2 cellular contexts compared by ENCODE assay signal in the genomic region with DNA sequence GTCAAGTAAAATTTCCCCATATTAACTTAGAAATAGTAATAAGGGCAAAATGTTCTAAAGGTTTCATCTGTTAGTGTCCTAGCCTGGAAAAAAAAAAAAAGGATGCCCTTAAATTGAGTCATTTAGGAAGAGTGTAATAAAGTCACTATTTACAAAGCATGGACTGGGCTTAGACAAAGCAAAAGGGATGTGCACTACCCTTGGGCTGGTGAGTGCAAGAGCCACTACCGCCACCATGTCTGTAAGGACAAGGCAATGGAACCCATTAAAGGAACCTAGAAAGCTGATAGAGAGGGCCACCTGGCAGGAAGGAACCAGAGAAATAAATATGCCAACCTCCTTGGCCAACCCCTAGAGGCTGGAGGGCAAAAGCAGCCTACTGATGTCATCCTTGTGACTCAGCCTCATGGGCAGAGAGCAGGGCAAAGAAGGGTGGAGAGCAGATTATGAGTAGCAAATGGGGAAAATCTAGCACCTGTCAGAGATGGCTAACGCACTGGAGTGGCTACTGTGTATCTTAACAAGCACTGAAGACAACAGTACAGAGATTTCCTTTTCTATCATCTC.
A peak's percentile ranks its signal among the peaks of the same experiment; 100 is the strongest.
TF ChIP-seq lines count a peak whose summit lies in the region.

No MANE protein-coding gene starts in this region.

TF ChIP-seq in HCT116, 20 proteins besides CTCF, POLR2A, EP300 and RAD21 (continued from another document):
- TF ChIP-seq, protein P1, sequence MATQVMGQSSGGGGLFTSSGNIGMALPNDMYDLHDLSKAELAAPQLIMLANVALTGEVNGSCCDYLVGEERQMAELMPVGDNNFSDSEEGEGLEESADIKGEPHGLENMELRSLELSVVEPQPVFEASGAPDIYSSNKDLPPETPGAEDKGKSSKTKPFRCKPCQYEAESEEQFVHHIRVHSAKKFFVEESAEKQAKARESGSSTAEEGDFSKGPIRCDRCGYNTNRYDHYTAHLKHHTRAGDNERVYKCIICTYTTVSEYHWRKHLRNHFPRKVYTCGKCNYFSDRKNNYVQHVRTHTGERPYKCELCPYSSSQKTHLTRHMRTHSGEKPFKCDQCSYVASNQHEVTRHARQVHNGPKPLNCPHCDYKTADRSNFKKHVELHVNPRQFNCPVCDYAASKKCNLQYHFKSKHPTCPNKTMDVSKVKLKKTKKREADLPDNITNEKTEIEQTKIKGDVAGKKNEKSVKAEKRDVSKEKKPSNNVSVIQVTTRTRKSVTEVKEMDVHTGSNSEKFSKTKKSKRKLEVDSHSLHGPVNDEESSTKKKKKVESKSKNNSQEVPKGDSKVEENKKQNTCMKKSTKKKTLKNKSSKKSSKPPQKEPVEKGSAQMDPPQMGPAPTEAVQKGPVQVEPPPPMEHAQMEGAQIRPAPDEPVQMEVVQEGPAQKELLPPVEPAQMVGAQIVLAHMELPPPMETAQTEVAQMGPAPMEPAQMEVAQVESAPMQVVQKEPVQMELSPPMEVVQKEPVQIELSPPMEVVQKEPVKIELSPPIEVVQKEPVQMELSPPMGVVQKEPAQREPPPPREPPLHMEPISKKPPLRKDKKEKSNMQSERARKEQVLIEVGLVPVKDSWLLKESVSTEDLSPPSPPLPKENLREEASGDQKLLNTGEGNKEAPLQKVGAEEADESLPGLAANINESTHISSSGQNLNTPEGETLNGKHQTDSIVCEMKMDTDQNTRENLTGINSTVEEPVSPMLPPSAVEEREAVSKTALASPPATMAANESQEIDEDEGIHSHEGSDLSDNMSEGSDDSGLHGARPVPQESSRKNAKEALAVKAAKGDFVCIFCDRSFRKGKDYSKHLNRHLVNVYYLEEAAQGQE (IDR thresholded peaks at IDR 0.05; ENCODE audit: low read depth), result no peak
- TF ChIP-seq, protein P2, sequence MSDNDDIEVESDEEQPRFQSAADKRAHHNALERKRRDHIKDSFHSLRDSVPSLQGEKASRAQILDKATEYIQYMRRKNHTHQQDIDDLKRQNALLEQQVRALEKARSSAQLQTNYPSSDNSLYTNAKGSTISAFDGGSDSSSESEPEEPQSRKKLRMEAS (IDR thresholded peaks at IDR 0.05), result peak; percentile 55
- TF ChIP-seq EZH2phosphoT487 (IDR thresholded peaks at IDR 0.05; ENCODE audit: borderline replicate concordance), result no peak
- no peak for TF ChIP-seq TCF7L2 (IDR thresholded peaks at IDR 0.05; ENCODE audit: borderline replicate concordance, extremely low read depth, insufficient read depth, insufficient read length)
- TF ChIP-seq FOSL1 (IDR thresholded peaks at IDR 0.05; ENCODE audit: low read depth), result peak; percentile 74; the same call in 1 of the 2 replicates
- TF ChIP-seq, protein P3, sequence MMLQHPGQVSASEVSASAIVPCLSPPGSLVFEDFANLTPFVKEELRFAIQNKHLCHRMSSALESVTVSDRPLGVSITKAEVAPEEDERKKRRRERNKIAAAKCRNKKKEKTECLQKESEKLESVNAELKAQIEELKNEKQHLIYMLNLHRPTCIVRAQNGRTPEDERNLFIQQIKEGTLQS (IDR thresholded peaks at IDR 0.05), result 0 out of 2 replicates have a peak, but pooled peaks have one; percentile 61
- TF ChIP-seq, protein P4, sequence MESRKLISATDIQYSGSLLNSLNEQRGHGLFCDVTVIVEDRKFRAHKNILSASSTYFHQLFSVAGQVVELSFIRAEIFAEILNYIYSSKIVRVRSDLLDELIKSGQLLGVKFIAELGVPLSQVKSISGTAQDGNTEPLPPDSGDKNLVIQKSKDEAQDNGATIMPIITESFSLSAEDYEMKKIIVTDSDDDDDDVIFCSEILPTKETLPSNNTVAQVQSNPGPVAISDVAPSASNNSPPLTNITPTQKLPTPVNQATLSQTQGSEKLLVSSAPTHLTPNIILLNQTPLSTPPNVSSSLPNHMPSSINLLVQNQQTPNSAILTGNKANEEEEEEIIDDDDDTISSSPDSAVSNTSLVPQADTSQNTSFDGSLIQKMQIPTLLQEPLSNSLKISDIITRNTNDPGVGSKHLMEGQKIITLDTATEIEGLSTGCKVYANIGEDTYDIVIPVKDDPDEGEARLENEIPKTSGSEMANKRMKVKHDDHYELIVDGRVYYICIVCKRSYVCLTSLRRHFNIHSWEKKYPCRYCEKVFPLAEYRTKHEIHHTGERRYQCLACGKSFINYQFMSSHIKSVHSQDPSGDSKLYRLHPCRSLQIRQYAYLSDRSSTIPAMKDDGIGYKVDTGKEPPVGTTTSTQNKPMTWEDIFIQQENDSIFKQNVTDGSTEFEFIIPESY (IDR thresholded peaks at IDR 0.05; ENCODE audit: extremely low read depth, insufficient replicate concordance, low read length), result no peak
- TF ChIP-seq JUND (IDR thresholded peaks at IDR 0.05), result peak; percentile 69
- TF ChIP-seq ZFX (IDR thresholded peaks at IDR 0.05), result no peak
- TF ChIP-seq EZH2 (IDR thresholded peaks at IDR 0.05), result no peak
- 0 out of 2 replicates have a peak, but pooled peaks have one; percentile 29 for TF ChIP-seq SRF (IDR thresholded peaks at IDR 0.05; ENCODE audit: low read depth)

TF ChIP-seq in SK-N-SH, 30 proteins besides CTCF, POLR2A, EP300 and RAD21 (continued from another document):
- TF ChIP-seq, protein P5, sequence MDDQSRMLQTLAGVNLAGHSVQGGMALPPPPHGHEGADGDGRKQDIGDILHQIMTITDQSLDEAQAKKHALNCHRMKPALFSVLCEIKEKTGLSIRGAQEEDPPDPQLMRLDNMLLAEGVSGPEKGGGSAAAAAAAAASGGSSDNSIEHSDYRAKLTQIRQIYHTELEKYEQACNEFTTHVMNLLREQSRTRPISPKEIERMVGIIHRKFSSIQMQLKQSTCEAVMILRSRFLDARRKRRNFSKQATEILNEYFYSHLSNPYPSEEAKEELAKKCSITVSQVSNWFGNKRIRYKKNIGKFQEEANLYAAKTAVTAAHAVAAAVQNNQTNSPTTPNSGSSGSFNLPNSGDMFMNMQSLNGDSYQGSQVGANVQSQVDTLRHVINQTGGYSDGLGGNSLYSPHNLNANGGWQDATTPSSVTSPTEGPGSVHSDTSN (IDR thresholded peaks at IDR 0.05), result peak; percentile 33; the same call in 1 of the 2 replicates
- TF ChIP-seq GABPA (IDR thresholded peaks at IDR 0.05; ENCODE audit: low read depth), result no peak
- TF ChIP-seq CHD2 (IDR thresholded peaks at IDR 0.05; ENCODE audit: low read length, partially characterized antibody), result no peak
- no peak for TF ChIP-seq TEAD4 (IDR thresholded peaks at IDR 0.05; ENCODE audit: borderline replicate concordance, insufficient read depth)
- TF ChIP-seq NFIC (IDR thresholded peaks at IDR 0.05; ENCODE audit: borderline replicate concordance), result no peak
- peak; percentile 72 for TF ChIP-seq FOSL2 (IDR thresholded peaks at IDR 0.05; ENCODE audit: borderline replicate concordance, low read depth)
- peak; percentile 29; the same call in 1 of the 2 replicates for TF ChIP-seq TCF12 (IDR thresholded peaks at IDR 0.05)
